23 cellular contexts compared by ENCODE assay signal in the genomic region with DNA sequence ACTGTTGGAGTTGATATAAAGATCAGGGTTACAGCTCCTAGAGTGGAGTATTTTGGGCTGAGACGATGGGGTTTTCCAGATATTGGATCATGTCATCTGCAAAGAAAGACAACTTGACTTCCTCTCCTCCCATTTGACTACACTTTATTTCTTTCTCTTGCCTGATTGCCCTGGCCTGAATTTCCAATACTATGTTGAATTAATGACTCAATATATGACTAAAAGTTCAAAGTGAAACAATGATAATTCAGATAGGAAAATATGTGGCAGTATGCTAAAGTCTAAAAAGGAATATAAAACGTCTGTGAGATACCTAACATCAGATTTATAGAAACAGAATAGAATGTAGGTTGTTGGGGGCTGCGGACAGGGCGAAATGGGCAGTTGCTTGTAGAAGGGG.
"Had no signal": no experiment of that assay in that cellular context is flagged by ENCODE, and none has a peak within 500 bp of the region (broad histone marks: within the 10 kb centered on the region; RNA-seq: fewer than 3 reads in every experiment).

No MANE protein-coding gene starts in this region.

- ATAC-seq: heart right ventricle; left cardiac atrium; left lung; natural killer cell; stimulated activated naive B cell treated with anti-CD40 and anti-IgM and Interleukin-4, amounts not matched to agents 10 μg/mL and 1 μg/mL and 100 μg/mL, for 72 hours; upper lobe of right lung had no signal

- H3K4me3 ChIP-seq: coronary artery, esophagus squamous epithelium, heart right ventricle, left lung, prostate gland, right atrium auricular region, sigmoid colon, skin epidermis, tibial nerve, upper lobe of right lung, uterus had no signal

- DNase-seq: dermis blood vessel endothelial cell; effector memory CD4-positive, alpha-beta T cell; esophagus squamous epithelium; foreskin melanocyte; glutamatergic neuron; heart right ventricle; hippocampal formation; left cardiac atrium; left lung; natural killer cell; occipital lobe; sigmoid colon; stimulated activated CD4-positive, alpha-beta T cell treated with anti-CD3 and anti-CD28 coated beads, Interleukin-15, amount 100 ng/mL, for 24 hours; stimulated activated CD4-positive, alpha-beta T cell treated with anti-CD3 and anti-CD28 coated beads, Interleukin-2, amount 100 ng/mL, for 48 hours; stimulated activated naive B cell treated with anti-CD40 and anti-IgM and Interleukin-4, amounts not matched to agents 10 μg/mL and 1 μg/mL and 100 μg/mL, for 72 hours; upper lobe of right lung; uterus had no signal

- H3K9me3 ChIP-seq: esophagus squamous epithelium, left lung, prostate gland, right atrium auricular region, sigmoid colon, thoracic aorta, tibial nerve, upper lobe of right lung, uterus had no signal

- H3K27ac ChIP-seq: coronary artery, esophagus squamous epithelium, heart right ventricle, left lung, right atrium auricular region, skin epidermis, tibial nerve, upper lobe of right lung had no signal

- H3K36me3 ChIP-seq: esophagus squamous epithelium, left lung, prostate gland, right atrium auricular region, sigmoid colon, thoracic aorta, upper lobe of right lung, uterus had no signal

- H3K27me3 ChIP-seq: esophagus squamous epithelium, heart right ventricle, left lung, right atrium auricular region, sigmoid colon, tibial nerve, upper lobe of right lung, uterus had no signal

- H3K4me1 ChIP-seq: left lung, prostate gland, upper lobe of right lung had no signal
